Comparison of ENCODE assay signal across 15 cellular contexts in the genomic region with DNA sequence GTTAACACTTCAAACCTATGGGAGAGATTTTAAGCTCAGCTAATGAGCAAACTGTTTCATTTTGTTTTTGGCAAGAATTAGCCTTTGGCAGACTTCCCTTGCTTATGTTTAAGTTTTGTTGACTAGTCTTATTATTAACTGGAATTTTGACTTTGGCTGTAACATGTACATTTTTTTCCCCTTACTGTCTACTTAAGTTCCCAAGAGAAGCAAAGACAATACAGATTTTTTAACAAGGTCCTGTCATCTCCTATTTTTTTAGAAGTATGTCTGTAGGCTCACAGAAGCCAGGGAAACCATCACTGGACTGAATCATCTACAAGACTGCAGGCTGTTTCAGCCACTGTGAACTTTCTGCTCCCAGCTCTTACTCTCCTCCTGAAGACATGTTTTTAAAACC.
DNase-seq lines count a peak whose midpoint lies in the region; ATAC-seq and TF ChIP-seq lines count a peak whose summit lies in the region.
"Had no signal": no experiment of that assay in that cellular context is flagged by ENCODE, and none has a peak within 500 bp of the region (broad histone marks: within the 10 kb centered on the region; RNA-seq: fewer than 3 reads in every experiment).

No MANE protein-coding gene starts in this region.

- H3K4me3 ChIP-seq in thoracic aorta: no peak overlapping the region
- no peak overlapping the region for H3K4me3 ChIP-seq in colonic mucosa
- H3K4me3 ChIP-seq: GM23338, SK-N-MC had no signal

- H3K27me3 ChIP-seq in thoracic aorta (replicated peaks; ENCODE audit: insufficient read depth) (no peaks in the 10 kb centered on the region), colonic mucosa (no peaks in the 10 kb centered on the region)

- no peak overlapping the region for H3K9ac ChIP-seq in colonic mucosa (ENCODE audit: low read depth in 2 of 2, low read length in 2 of 2)

- intact Hi-C loops in colonic mucosa (cut with DNase I): no loop called here

- H3K4me1 ChIP-seq in thoracic aorta (ENCODE audit: control insufficient read depth in 1 of 2, low read depth in 2 of 2): peaks cover 13 to 20% of the 10 kb centered on the region in 2 donors
- H3K4me1 ChIP-seq in colonic mucosa: no peaks in the 10 kb centered on the region

- ATAC-seq in thoracic aorta (ENCODE audit: insufficient number of reproducible peaks, low FRiP score, low read depth) (peak; percentile 75), GM19395 (IDR thresholded peaks at IDR 0.05; ENCODE audit: unreplicated experiment) (no peak), HG02623 (IDR thresholded peaks at IDR 0.05; ENCODE audit: unreplicated experiment) (no peak)
- ATAC-seq: GM23338 had no signal

- H3K9me3 ChIP-seq in thoracic aorta (no peaks in the 10 kb centered on the region), colonic mucosa (no peaks in the 10 kb centered on the region)

- DNase-seq in HCEC 1CT (peak; percentile 74), astrocyte of the hippocampus (ENCODE audit: low read depth, low spot score) (peak; percentile 78), iris pigment epithelial cell (ENCODE audit: low read depth) (peak; percentile 87), thoracic aorta (ENCODE audit: low spot score) (no peak), glomerular visceral epithelial cell (ENCODE audit: extremely low spot score) (no peak), colonic mucosa (no peak)
- DNase-seq: activated naive CD4-positive, alpha-beta T cell treated with anti-CD3 and anti-CD28 coated beads for 36 hours; DMS 273 treated with DMSO at 0.1 percent for 48 hours; glutamatergic neuron; NCI-H2171; small intestine had no signal

- TF ChIP-seq CTCF in thoracic aorta (IDR thresholded peaks at IDR 0.05): no peak
- no peak for TF ChIP-seq CTCF in colonic mucosa (IDR thresholded peaks at IDR 0.05)

- H3K36me3 ChIP-seq in thoracic aorta (no peaks in the 10 kb centered on the region), colonic mucosa (no peaks in the 10 kb centered on the region)

- H3K27ac ChIP-seq in thoracic aorta (peak overlapping the region; percentile 53 to 59), colonic mucosa (no peak overlapping the region)
- H3K27ac ChIP-seq: SK-N-MC had no signal

Comparison
In these comparisons a context has a peak if more than half of its experiments do, and no peak if none do; other contexts are left out.
1. DNase-seq: peak in HCEC 1CT (single experiment), astrocyte of the hippocampus (single experiment) and iris pigment epithelial cell (single experiment); none in thoracic aorta (single experiment), glomerular visceral epithelial cell (single experiment) and colonic mucosa (single experiment).